ENCODE assay signal across 10 cellular contexts in the genomic region with DNA sequence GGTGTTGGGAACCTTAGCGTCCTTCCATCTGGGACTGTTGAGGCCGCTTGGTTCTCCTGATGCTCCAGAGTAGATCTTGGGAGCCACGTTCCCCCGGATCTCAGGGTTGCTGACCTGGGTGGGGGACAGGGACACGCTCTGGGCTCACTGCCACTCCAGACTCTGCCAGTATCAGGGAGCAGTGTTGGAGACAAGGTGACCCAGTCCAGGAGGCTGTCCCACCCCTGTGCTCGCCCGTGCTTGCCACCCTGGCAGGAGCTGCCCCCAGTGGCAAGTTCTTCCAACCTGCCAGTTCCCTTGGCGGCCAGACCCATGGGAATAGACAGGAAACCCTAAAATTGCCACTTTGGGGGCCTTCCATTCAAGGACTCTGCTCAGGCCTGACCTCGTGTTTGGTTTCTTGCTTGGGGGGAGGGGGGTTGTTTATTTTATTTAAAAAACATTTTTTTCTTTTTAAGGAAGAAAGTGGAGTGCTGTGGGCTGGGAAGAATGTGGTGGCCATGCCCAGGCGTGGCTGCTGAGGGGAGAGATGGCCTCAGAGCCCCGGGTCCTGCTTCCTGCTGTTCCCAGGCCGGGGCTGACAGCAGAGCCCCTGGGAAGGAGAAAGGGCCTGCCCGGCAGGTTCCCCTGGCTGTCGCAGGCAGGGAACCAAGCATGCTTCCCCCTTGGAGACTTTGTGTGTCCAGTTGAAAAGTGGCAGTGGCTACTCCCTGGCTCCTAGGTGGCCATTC. TPM values are rescaled to one million over a fixed set of nuclear protein-coding genes. Genes with fewer than 3 reads are reported as not detected.
DNase-seq lines count a peak whose midpoint lies in the region; ATAC-seq and TF ChIP-seq lines count a peak whose summit lies in the region.
"Had no signal": no experiment of that assay in that cellular context is flagged by ENCODE, and none has a peak within 500 bp of the region (broad histone marks: within the 10 kb centered on the region; RNA-seq: fewer than 3 reads in every experiment).

No MANE protein-coding gene starts in this region.

- CTCF ChIA-PET in activated naive CD4-positive, alpha-beta T cell treated with anti-CD3 and anti-CD28 coated beads, Interleukin-2, amount 10 ng/mL, durations not matched to agents 7 days and 5 days (lab: Charles Lee), result interaction anchor here (0.6 to 1.7 kb wide), 5 partner anchors 44 to 1414 kb away, joined by 3 to 5 read pairs (median 3); partner anchors contain the start of gene MUS81

- peak; percentile 20 for DNase-seq in activated naive CD4-positive, alpha-beta T cell treated with anti-CD3 and anti-CD28 coated beads, Interleukin-2, amount 10 ng/mL, durations not matched to agents 7 days and 5 days
- DNase-seq in activated naive CD4-positive, alpha-beta T cell (lab: John Stamatoyannopoulos, UW), result no peak
- peak in 3 of 7 donors; percentile 11 to 53 (median 34) for DNase-seq in adrenal gland
- DNase-seq in uterus, result peak; percentile 14 to 16
- no peak for DNase-seq in activated gamma-delta T cell (lab: John Stamatoyannopoulos, UW)
- DNase-seq: NCI-H2029 treated with DMSO at 0.1 percent for 48 hours; stimulated activated naive CD4-positive, alpha-beta T cell treated with Interleukin-2 at 50 U/mL for 16 hours had no signal

- ATAC-seq in HG03354 (IDR thresholded peaks at IDR 0.05; ENCODE audit: poor library complexity, severe bottlenecking, unreplicated experiment) (no peak), HG03135 (IDR thresholded peaks at IDR 0.05; ENCODE audit: unreplicated experiment) (no peak)

- H3K27me3 Mint-ChIP-seq in activated naive CD4-positive, alpha-beta T cell treated with anti-CD3 and anti-CD28 coated beads, Interleukin-2, amount 10 ng/mL, durations not matched to agents 7 days and 5 days, result no peaks in the 10 kb centered on the region

- peak overlapping the region in 4 of 5 donors; percentile 25 to 89 (median 63) for H3K27ac ChIP-seq in adrenal gland
- peak overlapping the region; percentile 38 to 98 for H3K27ac ChIP-seq in mucosa of rectum (ENCODE audit: low read depth in 2 of 2, low read length in 2 of 2)
- peak overlapping the region; percentile 28 to 88 for H3K27ac ChIP-seq in uterus

- H3K9me3 ChIP-seq in adrenal gland (replicated peaks in 1 of 3), result no peaks in the 10 kb centered on the region
- H3K9me3 ChIP-seq in mucosa of rectum (ENCODE audit: control insufficient read depth in 2 of 2, low read length in 2 of 2), result no peaks in the 10 kb centered on the region
- no peaks in the 10 kb centered on the region for H3K9me3 ChIP-seq in uterus

- peak overlapping the region; percentile 94 for H3K27ac Mint-ChIP-seq in activated naive CD4-positive, alpha-beta T cell treated with anti-CD3 and anti-CD28 coated beads, Interleukin-2, amount 10 ng/mL, durations not matched to agents 7 days and 5 days

- H3K4me3 Mint-ChIP-seq in activated naive CD4-positive, alpha-beta T cell treated with anti-CD3 and anti-CD28 coated beads, Interleukin-2, amount 10 ng/mL, durations not matched to agents 7 days and 5 days, result peak overlapping the region; percentile 96

- H3K4me1 Mint-ChIP-seq in activated naive CD4-positive, alpha-beta T cell treated with anti-CD3 and anti-CD28 coated beads, Interleukin-2, amount 10 ng/mL, durations not matched to agents 7 days and 5 days, result peaks cover 96% of the 10 kb centered on the region

- TF ChIP-seq POLR2A in adrenal gland (IDR thresholded peaks at IDR 0.05) (no peak), uterus (IDR thresholded peaks at IDR 0.05) (no peak)

- H3K9me3 Mint-ChIP-seq in activated naive CD4-positive, alpha-beta T cell treated with anti-CD3 and anti-CD28 coated beads, Interleukin-2, amount 10 ng/mL, durations not matched to agents 7 days and 5 days, result no peaks in the 10 kb centered on the region

- WGBS in adrenal gland, 4 donors, result 38 to 56% (median 46%) methylated on average over 10 to 14 of the region's 14 CpGs

- peaks cover 0 to 5% of the 10 kb centered on the region in 2 donors for H3K36me3 ChIP-seq in adrenal gland (replicated peaks in 1 of 2)
- peaks cover 12 to 19% of the 10 kb centered on the region in 2 donors for H3K36me3 ChIP-seq in mucosa of rectum (ENCODE audit: control insufficient read depth in 2 of 2, insufficient read depth in 2 of 2, low read length in 2 of 2)
- no peaks in the 10 kb centered on the region for H3K36me3 ChIP-seq in uterus

- H3K36me3 Mint-ChIP-seq in activated naive CD4-positive, alpha-beta T cell treated with anti-CD3 and anti-CD28 coated beads, Interleukin-2, amount 10 ng/mL, durations not matched to agents 7 days and 5 days, result peaks cover 68% of the 10 kb centered on the region

- no peaks in the 10 kb centered on the region for H3K27me3 ChIP-seq in adrenal gland
- H3K27me3 ChIP-seq in mucosa of rectum (ENCODE audit: control insufficient read depth in 2 of 2, insufficient read depth in 2 of 2, low read length in 2 of 2), result no peaks in the 10 kb centered on the region
- H3K27me3 ChIP-seq in uterus, result no peaks in the 10 kb centered on the region

- H3K4me3 ChIP-seq in adrenal gland, result no peak overlapping the region
- H3K4me3 ChIP-seq in mucosa of rectum (ENCODE audit: low read length in 2 of 2), result no peak overlapping the region
- H3K4me3 ChIP-seq in uterus, result no peak overlapping the region

- H3K4me1 ChIP-seq in adrenal gland (replicated peaks in 1 of 2) (peaks cover 68 to 100% of the 10 kb centered on the region in 2 donors), mucosa of rectum (ENCODE audit: control insufficient read depth in 2 of 2, insufficient read depth in 2 of 2, low read length in 2 of 2) (peaks cover 87 to 91% of the 10 kb centered on the region in 2 donors), uterus (peaks cover 11 to 47% of the 10 kb centered on the region in 2 donors)

- H3K9ac ChIP-seq in mucosa of rectum (ENCODE audit: low read depth in 1 of 2, low read length in 2 of 2), result no peak overlapping the region

- TF ChIP-seq CTCF in adrenal gland (IDR thresholded peaks at IDR 0.05) (peak in 1 of 6 experiments; percentile 10), uterus (IDR thresholded peaks at IDR 0.05) (no peak)

- intact Hi-C loops in adrenal gland (cut with DNase I), result no loop called here
- intact Hi-C loops in uterus (cut with DNase I; ENCODE audit: low total_unique reads), result no loop called here

RNA-seq across cellular contexts. Expression of gene GRK2, which starts 7.2 kb away (rescaled TPM):
- total RNA-seq in adrenal gland, result 10 to 100 TPM; 43.4 to 73.7 (median 59.6) TPM
- 100 to 1,000 TPM in 1 of 3 donors, 10 to 100 TPM in 2; 26.4 to 159 (median 71.3) TPM for polyA plus RNA-seq in adrenal gland
- 10 to 100 TPM; 25.0 to 93.8 (median 64.2) TPM for total RNA-seq in uterus

RNA-seq across cellular contexts. Expression of gene ANKRD13D, which starts 15.7 kb away (rescaled TPM):
- total RNA-seq in adrenal gland, result 10 to 100 TPM in 7 of 8 donors, 1 to 10 TPM in 1; 9.2 to 52.9 (median 40.4) TPM
- 100 to 1,000 TPM in 1 of 3 donors, 10 to 100 TPM in 1, 1 to 10 TPM in 1; 8.7 to 205 (median 99.8) TPM for polyA plus RNA-seq in adrenal gland
- 10 to 100 TPM in 3 of 4 donors, 1 to 10 TPM in 1; 7.4 to 63.7 (median 22.5) TPM for total RNA-seq in uterus

RNA-seq across cellular contexts. Expression of gene SSH3, which starts 29.9 kb away (rescaled TPM):
- total RNA-seq in adrenal gland (10 to 100 TPM; 10.8 to 31.2 (median 25.7) TPM), uterus (10 to 100 TPM in 3 of 4 donors, 1 to 10 TPM in 1; 7.7 to 48.8 (median 19.1) TPM)
- 10 to 100 TPM in 2 of 3 donors, 1 to 10 TPM in 1; 4.2 to 35.2 (median 21.8) TPM for polyA plus RNA-seq in adrenal gland

Comparison
In these comparisons a context has a peak if more than half of its experiments do, and no peak if none do; other contexts are left out.
1. DNase-seq: peak in activated naive CD4-positive, alpha-beta T cell treated with anti-CD3 and anti-CD28 coated beads, Interleukin-2, amount 10 ng/mL, durations not matched to agents 7 days and 5 days (single experiment) and uterus (2 of 2); none in activated naive CD4-positive, alpha-beta T cell (0 of 4) and activated gamma-delta T cell (single experiment).
2. Peak in every context shown above with its lines, with median percentiles within 50 percentile points of each other: H3K27ac ChIP-seq.